ENCODE assay signal across 8 cellular contexts in the genomic region with DNA sequence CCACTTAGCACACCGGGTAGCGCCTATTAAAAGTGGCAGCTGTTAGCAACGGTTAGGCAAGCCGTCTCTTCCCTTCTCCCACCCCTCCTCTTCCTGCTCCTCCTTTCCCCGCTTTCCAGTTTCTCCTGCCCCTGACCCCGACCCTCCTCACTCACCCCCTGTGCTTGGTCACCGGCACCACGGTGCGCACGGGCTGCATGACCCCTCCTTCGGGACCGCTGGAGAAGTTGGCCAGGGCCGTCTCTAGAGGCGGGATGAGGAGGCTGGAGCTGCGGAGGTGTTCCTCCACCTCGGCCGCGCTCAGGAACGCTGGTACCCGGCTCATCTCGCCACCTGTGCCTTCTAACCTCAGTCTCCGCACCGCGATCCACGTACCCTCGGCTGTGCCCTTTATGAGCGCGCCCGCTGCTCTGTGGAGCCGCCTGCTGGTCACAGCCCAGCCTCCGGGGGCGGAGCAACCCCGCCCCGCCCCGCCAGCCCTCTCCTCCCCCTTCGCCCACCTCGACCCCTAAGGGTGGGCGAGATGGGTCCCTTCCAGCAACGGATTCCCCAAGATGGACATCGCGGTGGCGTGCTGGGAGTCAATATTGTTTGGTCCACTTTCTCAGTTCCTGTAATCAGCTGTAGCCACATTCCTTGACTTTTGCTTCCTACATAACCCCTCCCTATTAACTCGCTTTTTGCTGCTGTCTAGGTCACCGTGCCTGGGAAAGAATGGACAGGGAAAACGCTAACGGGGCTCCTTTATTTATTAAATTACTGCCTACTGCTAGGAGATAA. TPM values are rescaled to one million over a fixed set of nuclear protein-coding genes. Genes with fewer than 3 reads are reported as not detected.
DNase-seq lines count a peak whose midpoint lies in the region; ATAC-seq and TF ChIP-seq lines count a peak whose summit lies in the region.

A gene (minus strand): TSS at position 364 of the 780 bp plus-strand sequence. CDS start 39 bp downstream, at position 325.

- no peak within 1 kb of the TSS for H3K27ac Mint-ChIP-seq in nephron

- peak within 1 kb of the TSS; percentile 62 for H2AFZ ChIP-seq in fibroblast of lung (ENCODE audit: low read length)

- no peaks in the 10 kb centered on the region for H3K9me3 Mint-ChIP-seq in nephron

- no peak within 1 kb of the TSS for H3K27ac ChIP-seq in fibroblast of lung (ENCODE audit: insufficient read depth, low read length)
- H3K27ac ChIP-seq in upper lobe of right lung = no peak within 1 kb of the TSS

- DNase-seq in COLO668 (lab: John Stamatoyannopoulos, UW; ENCODE audit: unreplicated experiment) (peak; percentile 88), NCI-H2107 treated with DMSO at 0.1 percent for 48 hours (lab: John Stamatoyannopoulos, UW; ENCODE audit: unreplicated experiment) (peak; percentile 55), fibroblast of lung (ENCODE audit: low read depth in 2 of 2) (peak in 1 of 2 donors; percentile 29), upper lobe of right lung (peak; percentile 83)
- DNase-seq in activated CD8-positive, alpha-beta memory T cell treated with anti-CD3 and anti-CD28 coated beads for 48 hours (ENCODE audit: low read depth in 2 of 3, low spot score in 2 of 3) = peak in 2 of 3 experiments; percentile 7 to 27

- H3K9ac ChIP-seq in fibroblast of lung (ENCODE audit: insufficient read depth, low read length) = no peak within 1 kb of the TSS

- H3K36me3 Mint-ChIP-seq in nephron (ENCODE audit: low read depth) = no peaks in the 10 kb centered on the region

- H3K9me3 ChIP-seq in fibroblast of lung (ENCODE audit: control insufficient read depth, insufficient read depth, low read depth, low read length) = no peaks in the 10 kb centered on the region
- H3K9me3 ChIP-seq in upper lobe of right lung = no peaks in the 10 kb centered on the region

- H3K27me3 Mint-ChIP-seq in nephron (ENCODE audit: low read depth) = peaks cover 83% of the 10 kb centered on the region

- H4K20me1 ChIP-seq in fibroblast of lung (ENCODE audit: control insufficient read depth, extremely low read depth, insufficient read depth, low read length) = no peaks in the 10 kb centered on the region

- peak; percentile 62 to 71 for TF ChIP-seq CTCF in fibroblast of lung (conservative IDR thresholded peaks at IDR 0.05 in 1 of 2, IDR thresholded peaks at IDR 0.05 in 1 of 2; ENCODE audit: low read depth in 1 of 2, low read length in 2 of 2)
- peak; percentile 85 to 92 (median 88) for TF ChIP-seq CTCF in nephron (IDR thresholded peaks at IDR 0.05; ENCODE audit: unreplicated experiment in 3 of 3)
- peak; percentile 75 for TF ChIP-seq CTCF in upper lobe of right lung (IDR thresholded peaks at IDR 0.05)

- H3K27me3 ChIP-seq in fibroblast of lung (ENCODE audit: control insufficient read depth, insufficient read depth, low read length) (peaks cover 41% of the 10 kb centered on the region), upper lobe of right lung (peaks cover 33% of the 10 kb centered on the region)

- intact Hi-C loops in upper lobe of right lung (cut with DNase I) = no loop called here

- H3K36me3 ChIP-seq in fibroblast of lung (ENCODE audit: control insufficient read depth, insufficient read depth, low read length) (no peaks in the 10 kb centered on the region), upper lobe of right lung (no peaks in the 10 kb centered on the region)

- peak within 1 kb of the TSS; percentile 93 for H3K4me2 ChIP-seq in fibroblast of lung (ENCODE audit: extremely low read depth, insufficient read depth, low read length)

- peak within 1 kb of the TSS; percentile 78 to 83 (median 82) for H3K4me3 Mint-ChIP-seq in nephron

- no peaks in the 10 kb centered on the region for H3K4me1 ChIP-seq in fibroblast of lung (ENCODE audit: control insufficient read depth, extremely low read depth, insufficient read depth, low read length)
- H3K4me1 ChIP-seq in upper lobe of right lung = no peaks in the 10 kb centered on the region

- ATAC-seq in GM21619 (IDR thresholded peaks at IDR 0.05; ENCODE audit: unreplicated experiment) (peak; percentile 58), upper lobe of right lung (peak; percentile 97), HG03439 (IDR thresholded peaks at IDR 0.05; ENCODE audit: unreplicated experiment) (no peak)

- H3K4me3 ChIP-seq in fibroblast of lung (replicated peaks in 1 of 4; ENCODE audit: control extremely low read depth in 1 of 4, insufficient read depth in 1 of 4, low read depth in 3 of 4, low read length in 4 of 4) = peak within 1 kb of the TSS; percentile 28 to 56 (median 47)
- peak within 1 kb of the TSS; percentile 47 for H3K4me3 ChIP-seq in upper lobe of right lung

- no peaks in the 10 kb centered on the region for H3K4me1 Mint-ChIP-seq in nephron

- no peaks in the 10 kb centered on the region for H3K79me2 ChIP-seq in fibroblast of lung (ENCODE audit: control insufficient read depth, insufficient read depth, low read length)

RNA-seq across cellular contexts. Expression of the gene that starts here (rescaled TPM):
- 0.26 and 0.50 TPM in 2 replicates for total RNA-seq in fibroblast of lung
- 0.06 and 0.30 TPM in 2 replicates for polyA plus RNA-seq in fibroblast of lung
- polyA plus RNA-seq in fibroblast of lung (2012) = 0.69 TPM in 1 of 2 replicates, not detected in the other
- polyA minus RNA-seq in fibroblast of lung (ENCODE audit: low replicate concordance) = not detected in 2 replicates
- total RNA-seq in upper lobe of right lung = 4.8 TPM
